Comparison of ENCODE assay signal across 10 cellular contexts in genomic region chr17:28320215-28321061, GRCh38. TPM values are rescaled to one million over a fixed set of nuclear protein-coding genes. Genes with fewer than 3 reads are reported as not detected.
DNase-seq lines count a peak whose midpoint lies in the region; ATAC-seq and TF ChIP-seq lines count a peak whose summit lies in the region.
"Had no signal": no experiment of that assay in that cellular context is flagged by ENCODE, and none has a peak within 500 bp of the region (broad histone marks: within the 10 kb centered on the region; RNA-seq: fewer than 3 reads in every experiment).

No MANE protein-coding gene starts in this region.

- WGBS in SK-N-SH (ENCODE audit: low lambda C conversion rate), result 70% methylated on average over 8 of the region's 8 CpGs
- WGBS in prostate gland, result 71% methylated on average over 8 of the region's 8 CpGs

- H3F3A ChIP-seq in SK-N-SH (replicated peaks; ENCODE audit: insufficient read depth), result no peaks in the 10 kb centered on the region

- TF ChIP-seq POLR2A in prostate gland (IDR thresholded peaks at IDR 0.05), result no peak

- no peak for TF ChIP-seq EP300 in SK-N-SH (IDR thresholded peaks at IDR 0.05; ENCODE audit: borderline replicate concordance in 1 of 2, low read depth in 1 of 2, low read length in 1 of 2)

- peaks cover 25% of the 10 kb centered on the region for H3K79me2 ChIP-seq in SK-N-SH (ENCODE audit: insufficient read depth)

- POLR2A ChIA-PET in SK-N-SH (lab: Yijun Ruan, JAX), result interaction anchor here (1.0 to 3.5 kb wide), 2 partner anchors 15 kb away, joined by 3 to 11 read pairs; partner anchors contain the start of genes IFT20 and TNFAIP1

- intact Hi-C loops in prostate gland (cut with DNase I), result no loop called here

- H3K36me3 ChIP-seq in SK-N-SH (replicated peaks in 1 of 2; ENCODE audit: control insufficient read depth in 1 of 2, insufficient read depth in 2 of 2, low read length in 1 of 2) (no peaks in the 10 kb centered on the region), SK-N-MC (ENCODE audit: insufficient read depth, low read length) (peaks cover 28% of the 10 kb centered on the region), skeletal muscle satellite cell (ENCODE audit: insufficient read depth, low read length) (no peaks in the 10 kb centered on the region), prostate gland (no peaks in the 10 kb centered on the region)

- H3K4me2 ChIP-seq in SK-N-SH (peak overlapping the region; percentile 91), skeletal muscle satellite cell (ENCODE audit: low read length) (peak overlapping the region; percentile 94)

- TF ChIP-seq CTCF in SK-N-SH (IDR thresholded peaks at IDR 0.05) (no peak), fibroblast of villous mesenchyme (IDR thresholded peaks at IDR 0.05; ENCODE audit: insufficient read depth, low read depth, low read length) (no peak), prostate gland (IDR thresholded peaks at IDR 0.05) (no peak)

- H3K4me3 ChIP-seq in SK-N-SH (ENCODE audit: low read depth in 2 of 2, low read length in 1 of 2), result peak overlapping the region; percentile 64 to 66
- peak overlapping the region; percentile 96 for H3K4me3 ChIP-seq in SK-N-MC
- H3K4me3 ChIP-seq in fibroblast of villous mesenchyme (ENCODE audit: low read depth, low read length), result peak overlapping the region; percentile 74
- peak overlapping the region; percentile 80 for H3K4me3 ChIP-seq in skeletal muscle satellite cell (ENCODE audit: low read length)
- no peak overlapping the region for H3K4me3 ChIP-seq in prostate gland

- ATAC-seq in SK-N-SH treated with all-trans-retinoic acid at 6 μM for 48 hours (no peak), GM18517 (IDR thresholded peaks at IDR 0.05; ENCODE audit: unreplicated experiment) (no peak), HG03342 (IDR thresholded peaks at IDR 0.05; ENCODE audit: unreplicated experiment) (no peak)

- H3K9me2 ChIP-seq in SK-N-SH, result no peaks in the 10 kb centered on the region

- CTCF ChIA-PET in SK-N-SH (lab: Yijun Ruan, JAX), result interaction anchor here (1.2 to 3.5 kb wide), 7 partner anchors 8 to 509 kb away, joined by 3 to 19 read pairs (median 5); partner anchors contain the start of genes IFT20 and TNFAIP1

- H3K27ac ChIP-seq in SK-N-SH (ENCODE audit: low read depth in 2 of 2, low read length in 1 of 2), result no peak overlapping the region
- H3K27ac ChIP-seq in SK-N-MC, result no peak overlapping the region
- H3K27ac ChIP-seq in prostate gland, result no peak overlapping the region

- H2AFZ ChIP-seq in SK-N-SH (ENCODE audit: low read depth), result peak overlapping the region; percentile 86; the same call in 1 of the 2 replicates

- TF ChIP-seq RAD21 in SK-N-SH (IDR thresholded peaks at IDR 0.05; ENCODE audit: low read length), result no peak

- no peaks in the 10 kb centered on the region for H4K20me1 ChIP-seq in SK-N-SH (ENCODE audit: insufficient read depth)

- DNase-seq in SK-N-SH (no peak), SK-N-MC (ENCODE audit: low read depth, low spot score) (no peak), fibroblast of villous mesenchyme (ENCODE audit: low read depth) (peak; percentile 5), prostate gland (ENCODE audit: low spot score) (no peak)
- DNase-seq: amygdala had no signal

- H3K9me3 ChIP-seq in SK-N-SH (no peaks in the 10 kb centered on the region), SK-N-MC (ENCODE audit: low read depth, low read length) (no peaks in the 10 kb centered on the region), skeletal muscle satellite cell (replicated peaks; ENCODE audit: low read length) (no peaks in the 10 kb centered on the region), prostate gland (no peaks in the 10 kb centered on the region)

- peak overlapping the region; percentile 59; the same call in 1 of the 2 replicates for H3K9ac ChIP-seq in SK-N-SH
- H3K9ac ChIP-seq in SK-N-MC (ENCODE audit: insufficient read length), result peak overlapping the region; percentile 98
- no peak overlapping the region for H3K9ac ChIP-seq in skeletal muscle satellite cell (ENCODE audit: low read depth, low read length)

- peaks cover 7 to 16% of the 10 kb centered on the region in 2 experiments; a peak in 1 of 4 replicates for H3K4me1 ChIP-seq in SK-N-SH (ENCODE audit: control insufficient read depth in 1 of 2, insufficient read depth in 2 of 2, low read depth in 1 of 2, low read length in 1 of 2)
- H3K4me1 ChIP-seq in skeletal muscle satellite cell (ENCODE audit: control insufficient read depth, insufficient read depth, low read length), result peaks cover 21% of the 10 kb centered on the region
- H3K4me1 ChIP-seq in prostate gland (replicated peaks), result peaks cover 3% of the 10 kb centered on the region

- no peaks in the 10 kb centered on the region for H3K27me3 ChIP-seq in SK-N-SH (ENCODE audit: insufficient read depth)
- H3K27me3 ChIP-seq in skeletal muscle satellite cell (ENCODE audit: control insufficient read depth, insufficient read depth, low read length), result no peaks in the 10 kb centered on the region
- no peaks in the 10 kb centered on the region for H3K27me3 ChIP-seq in prostate gland (replicated peaks; ENCODE audit: insufficient read depth)

TF ChIP-seq in SK-N-SH, 30 proteins besides CTCF, POLR2A, EP300 and RAD21:
- TF ChIP-seq RFX5 (IDR thresholded peaks at IDR 0.05; ENCODE audit: low read length) (no peak), MEF2A (IDR thresholded peaks at IDR 0.05; ENCODE audit: borderline replicate concordance, low read depth) (no peak), YY1 (IDR thresholded peaks at IDR 0.05; ENCODE audit: low read depth) (no peak), TAF1 (IDR thresholded peaks at IDR 0.05; ENCODE audit: borderline replicate concordance, low read depth, low read length) (no peak), NRF1 (IDR thresholded peaks at IDR 0.05; ENCODE audit: low read depth, low read length) (no peak), FOXJ3 (CRISPR knock-in tag; IDR thresholded peaks at IDR 0.05) (no peak), ELF1 (IDR thresholded peaks at IDR 0.05) (no peak), TCF12 (IDR thresholded peaks at IDR 0.05) (no peak), TEAD4 (IDR thresholded peaks at IDR 0.05; ENCODE audit: borderline replicate concordance, insufficient read depth) (no peak), GABPA (IDR thresholded peaks at IDR 0.05; ENCODE audit: low read depth) (no peak), FOXM1 (IDR thresholded peaks at IDR 0.05; ENCODE audit: low read depth) (no peak)
TF ChIP-seq in SK-N-SH: peak in this region for 0.

TF ChIP-seq in SK-N-SH treated with all-trans-retinoic acid at 6 μM for 48 hours, 23 proteins besides CTCF, POLR2A, EP300 and RAD21:
- no peak for TF ChIP-seq ZNF565 (CRISPR knock-in tag; conservative IDR thresholded peaks at IDR 0.05; ENCODE audit: low read depth)

RNA-seq across cellular contexts. Expression of gene TMEM97, which starts 1.4 kb away (rescaled TPM):
- polyA plus RNA-seq in SK-N-SH (2012; rRNA removed), result 8.6 and 11.4 TPM in 2 replicates
- polyA plus RNA-seq in SK-N-SH (2012; cell fraction: cytosol; rRNA removed), result 10.5 and 11.2 TPM in 2 replicates
- 3.5 and 4.1 TPM in 2 replicates for polyA plus RNA-seq in SK-N-SH (2012; cell fraction: nucleus; rRNA removed)
- total RNA-seq in fibroblast of villous mesenchyme (22.9 and 47.1 TPM in 2 replicates), prostate gland (100 to 1,000 TPM in 1 of 2 donors, 10 to 100 TPM in 1; 11.8 to 127 TPM)
- total RNA-seq in skeletal muscle satellite cell (2012; rRNA removed), result 10.3 and 21.3 TPM in 2 replicates

RNA-seq across cellular contexts. Expression of gene IFT20, which starts 14.8 kb away (rescaled TPM):
- polyA plus RNA-seq in SK-N-SH (2012; rRNA removed), result 73.9 and 75.6 TPM in 2 replicates
- 54.3 and 71.7 TPM in 2 replicates for polyA plus RNA-seq in SK-N-SH (2012; cell fraction: cytosol; rRNA removed)
- polyA plus RNA-seq in SK-N-SH (2012; cell fraction: nucleus; rRNA removed), result 119 and 179 TPM in 2 replicates
- total RNA-seq in fibroblast of villous mesenchyme, result 46.7 and 51.4 TPM in 2 replicates
- 43.7 and 52.0 TPM in 2 replicates for total RNA-seq in skeletal muscle satellite cell (2012; rRNA removed)
- 10 to 100 TPM; 45.2 to 55.0 TPM for total RNA-seq in prostate gland

RNA-seq across cellular contexts. Expression of gene TNFAIP1, which starts 15.1 kb away (rescaled TPM):
- polyA plus RNA-seq in SK-N-SH (2012; rRNA removed), result 52.0 and 58.0 TPM in 2 replicates
- polyA plus RNA-seq in SK-N-SH (2012; cell fraction: cytosol; rRNA removed), result 35.5 and 42.1 TPM in 2 replicates
- 72.8 and 108 TPM in 2 replicates for polyA plus RNA-seq in SK-N-SH (2012; cell fraction: nucleus; rRNA removed)
- total RNA-seq in fibroblast of villous mesenchyme, result 35.1 and 50.1 TPM in 2 replicates
- total RNA-seq in skeletal muscle satellite cell (2012; rRNA removed), result 16.5 and 23.6 TPM in 2 replicates
- 10 to 100 TPM; 32.2 to 63.1 TPM for total RNA-seq in prostate gland

RNA-seq across cellular contexts. Expression of gene POLDIP2, which starts 36.9 kb away (rescaled TPM):
- 96.1 and 98.1 TPM in 2 replicates for polyA plus RNA-seq in SK-N-SH (2012; rRNA removed)
- polyA plus RNA-seq in SK-N-SH (2012; cell fraction: cytosol; rRNA removed), result 71.4 and 94.2 TPM in 2 replicates
- 59.1 and 62.2 TPM in 2 replicates for polyA plus RNA-seq in SK-N-SH (2012; cell fraction: nucleus; rRNA removed)
- total RNA-seq in fibroblast of villous mesenchyme, result 85.5 and 88.9 TPM in 2 replicates
- total RNA-seq in skeletal muscle satellite cell (2012; rRNA removed), result 83.1 and 95.0 TPM in 2 replicates
- 100 to 1,000 TPM in 1 of 2 donors, 10 to 100 TPM in 1; 94.4 to 140 TPM for total RNA-seq in prostate gland

RNA-seq across cellular contexts. Expression of gene SEBOX, which starts 44.6 kb away (rescaled TPM):
- polyA plus RNA-seq in SK-N-SH (2012; rRNA removed), result not detected in 2 replicates
- not detected in 2 replicates for polyA plus RNA-seq in SK-N-SH (2012; cell fraction: cytosol; rRNA removed)
- polyA plus RNA-seq in SK-N-SH (2012; cell fraction: nucleus; rRNA removed), result not detected in 2 replicates
- total RNA-seq in fibroblast of villous mesenchyme, result not detected in 2 replicates
- total RNA-seq in skeletal muscle satellite cell (2012; rRNA removed), result not detected in 2 replicates
- not detected for total RNA-seq in prostate gland
- total RNA-seq: RPMI7951 had no signal

Comparison
In these comparisons a context has a peak if more than half of its experiments do, and no peak if none do; other contexts are left out.
1. H3K4me3 ChIP-seq: peak in SK-N-SH (2 of 2), SK-N-MC (single experiment), fibroblast of villous mesenchyme (single experiment) and skeletal muscle satellite cell (single experiment); none in prostate gland (0 of 2).